Comparison of ENCODE assay signal across 8 cellular contexts in the genomic region with DNA sequence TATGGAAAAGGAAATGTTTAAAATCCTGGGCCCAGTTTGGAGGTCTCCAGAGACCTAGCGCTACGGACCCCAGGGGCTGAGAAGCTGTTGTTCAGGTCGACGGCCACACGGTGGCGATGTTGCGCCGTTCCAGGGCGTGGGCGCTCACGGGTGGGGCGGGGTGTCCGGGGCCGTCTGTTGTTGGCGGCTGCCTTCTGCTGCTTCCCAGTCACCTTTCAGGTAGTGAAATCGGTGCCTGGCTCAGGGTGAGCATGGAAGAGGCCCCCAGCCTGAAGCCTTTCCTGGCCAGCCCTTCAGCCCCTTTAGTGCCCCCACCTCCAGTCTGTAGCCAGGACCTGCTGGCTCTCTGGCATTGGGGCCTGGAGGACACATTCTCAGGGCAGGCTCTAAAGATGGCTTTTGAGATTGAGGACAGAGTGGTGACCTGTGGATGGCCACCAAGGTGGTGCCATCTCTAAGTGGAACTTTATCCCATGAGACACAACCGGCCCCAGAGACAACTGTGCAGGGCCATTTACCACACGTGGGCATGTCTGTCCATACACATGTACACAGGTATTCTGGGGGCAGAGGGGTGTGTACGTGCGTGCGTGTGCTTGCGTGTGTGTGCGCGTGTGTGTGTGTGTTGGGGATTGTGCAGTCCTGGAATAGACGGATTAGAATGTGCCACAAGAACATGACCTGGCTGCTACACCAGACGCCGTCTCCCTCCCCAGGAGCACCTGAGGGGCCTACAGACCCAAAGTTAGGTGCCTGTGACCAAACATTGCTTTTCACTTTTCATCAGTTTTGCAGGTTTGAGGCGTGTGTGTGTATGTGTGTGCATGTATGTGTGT. TPM values are rescaled to one million over a fixed set of nuclear protein-coding genes. Genes with fewer than 3 reads are reported as not detected.
A peak's percentile ranks its signal among the peaks of the same experiment; 100 is the strongest.
DNase-seq lines count a peak whose midpoint lies in the region; ATAC-seq and TF ChIP-seq lines count a peak whose summit lies in the region.

No MANE protein-coding gene starts in this region.

- DNase-seq in AG09319 (ENCODE audit: extremely low read depth, low read depth) (no peak), NT2/D1 (ENCODE audit: low read depth, low spot score) (no peak), fibroblast of mammary gland (ENCODE audit: low read depth) (peak; percentile 18), neural crest cell (ENCODE audit: low read depth, low spot score) (peak; percentile 85), stomach (peak; percentile 74)
- DNase-seq in activated T-cell treated with anti-CD3 and anti-CD28 coated beads, Interleukin-2, amount 50 U/mL, for 1 hour, result peak; percentile 80

- no peaks in the 10 kb centered on the region for H3K9me3 Mint-ChIP-seq in neural crest cell

- H3K36me3 Mint-ChIP-seq in neural crest cell (ENCODE audit: low read depth), result no peaks in the 10 kb centered on the region

- ATAC-seq in GM18868 (IDR thresholded peaks at IDR 0.05; ENCODE audit: unreplicated experiment) (peak; percentile 85), HG03139 (IDR thresholded peaks at IDR 0.05; ENCODE audit: unreplicated experiment) (peak; percentile 85)

- no peak overlapping the region for H3K4me3 Mint-ChIP-seq in neural crest cell

- H3K9ac ChIP-seq in NT2/D1 (ENCODE audit: insufficient read length, low read depth), result peak overlapping the region; percentile 50

- peak; percentile 90 for TF ChIP-seq CTCF in AG09319 (IDR thresholded peaks at IDR 0.05; ENCODE audit: low read depth, low read length)
- peak; percentile 76 for TF ChIP-seq CTCF in fibroblast of mammary gland (conservative IDR thresholded peaks at IDR 0.05; ENCODE audit: control insufficient read depth, insufficient read depth, low read depth, low read length)
- peak; percentile 97 for TF ChIP-seq CTCF in neural crest cell (conservative IDR thresholded peaks at IDR 0.05)
- peak in 5 of 7 experiments; percentile 85 to 97 (median 93) for TF ChIP-seq CTCF in stomach (IDR thresholded peaks at IDR 0.05)

- WGBS in stomach, 5 donors, result 33 to 39% (median 39%) methylated on average over 25 to 28 of the region's 28 CpGs

- TF ChIP-seq POLR2A in stomach (IDR thresholded peaks at IDR 0.05), result no peak

- H3K4me1 Mint-ChIP-seq in neural crest cell, result peaks cover 8% of the 10 kb centered on the region

- peaks cover 13% of the 10 kb centered on the region for H3K4me1 ChIP-seq in NT2/D1 (ENCODE audit: insufficient read depth, insufficient read length)
- H3K4me1 ChIP-seq in stomach, result peaks cover 8 to 13% (median 9%) of the 10 kb centered on the region in 4 donors

- H3K27ac ChIP-seq in stomach, result no peak overlapping the region

- no peak for TF ChIP-seq EP300 in stomach (IDR thresholded peaks at IDR 0.05)

- peaks cover 19% of the 10 kb centered on the region for H3K27me3 ChIP-seq in NT2/D1 (ENCODE audit: insufficient read depth, insufficient read length)
- H3K27me3 ChIP-seq in stomach, result peaks cover 0 to 4% (median 0%) of the 10 kb centered on the region in 3 donors

- H3K9me3 ChIP-seq in NT2/D1 (ENCODE audit: insufficient read depth, low read length), result no peaks in the 10 kb centered on the region
- no peaks in the 10 kb centered on the region for H3K9me3 ChIP-seq in stomach

- intact Hi-C loops in stomach (cut with DNase I; ENCODE audit: low total_unique reads), result loop anchor here (10.0 kb wide), 1 partner anchor 651 kb away; no protein-coding TSS in a partner anchor

- no peaks in the 10 kb centered on the region for H3K36me3 ChIP-seq in NT2/D1 (ENCODE audit: insufficient read depth, insufficient read length, low read length)
- H3K36me3 ChIP-seq in stomach, result peaks cover 0 to 31% (median 23%) of the 10 kb centered on the region in 4 donors

- H3K27ac Mint-ChIP-seq in neural crest cell (ENCODE audit: unreplicated experiment), result no peak overlapping the region

- H3K27me3 Mint-ChIP-seq in neural crest cell (ENCODE audit: low read depth), result peaks cover 6% of the 10 kb centered on the region

- H3K4me3 ChIP-seq in NT2/D1 (ENCODE audit: insufficient read length, low read depth) (no peak overlapping the region), fibroblast of mammary gland (ENCODE audit: control insufficient read depth, low read depth, low read length) (no peak overlapping the region), stomach (no peak overlapping the region)

RNA-seq across cellular contexts. Expression of a gene that starts 53.8 kb away (rescaled TPM):
- total RNA-seq in neural crest cell (0.12 and 0.30 TPM in 2 replicates), stomach (100 to 1,000 TPM in 2 of 5 donors, 10 to 100 TPM in 3; 43.9 to 380 (median 62.5) TPM)
- polyA plus RNA-seq in stomach, result 10 to 100 TPM; 12.4 to 48.6 (median 48.3) TPM

Comparison
In these comparisons a context has a peak if more than half of its experiments do, and no peak if none do; other contexts are left out.
1. DNase-seq: peak in activated T-cell treated with anti-CD3 and anti-CD28 coated beads, Interleukin-2, amount 50 U/mL, for 1 hour (single experiment), fibroblast of mammary gland (single experiment), neural crest cell (single experiment) and stomach (single experiment); none in AG09319 (single experiment) and NT2/D1 (single experiment).
2. RNA of a gene that starts 53.8 kb away (total RNA-seq): 43.9 to 380 TPM in stomach; 0.12 to 0.30 TPM in neural crest cell; every median in the first group is over 10 times any median in the second.
3. Peak in every context shown above with its lines, with median percentiles within 50 percentile points of each other: CTCF ChIP-seq.